In genomic region chrX:130120746-130121504, GRCh38 we compare ENCODE assay signal across 8 cellular contexts. TPM values are rescaled to one million over a fixed set of nuclear protein-coding genes. Genes with fewer than 3 reads are reported as not detected.
A peak's percentile ranks its signal among the peaks of the same experiment; 100 is the strongest.
DNase-seq lines count a peak whose midpoint lies in the region; ATAC-seq and TF ChIP-seq lines count a peak whose summit lies in the region.

No MANE protein-coding gene starts in this region.

- H3K27ac ChIP-seq in OCI-LY7 (ENCODE audit: low read depth, low read length, poor library complexity, severe bottlenecking) (no peak overlapping the region), neural cell (ENCODE audit: low read length) (no peak overlapping the region), stomach smooth muscle (ENCODE audit: low read length) (peak overlapping the region; percentile 37)

- H3K27me3 ChIP-seq in neural cell (ENCODE audit: insufficient read depth, low read depth, low read length), result peaks cover 5% of the 10 kb centered on the region
- H3K27me3 ChIP-seq in stomach smooth muscle (ENCODE audit: control insufficient read depth in 1 of 2, insufficient read depth in 2 of 2, low read length in 2 of 2), result peaks cover 0 to 10% of the 10 kb centered on the region in 2 donors

- no peaks in the 10 kb centered on the region for H3K36me3 Mint-ChIP-seq in activated T-helper 17 cell treated with anti-CD3 and anti-CD28 coated beads, Interleukin-2, amount 50 U/mL, for 72 hours (ENCODE audit: low read depth)

- TF ChIP-seq CTCF in OCI-LY7 (conservative IDR thresholded peaks at IDR 0.05; ENCODE audit: low read length) (peak; percentile 74), neural cell (IDR thresholded peaks at IDR 0.05; ENCODE audit: poor library complexity, severe bottlenecking) (peak; percentile 79)

- H4K20me1 ChIP-seq in OCI-LY7 (ENCODE audit: insufficient read depth, low read length) (no peaks in the 10 kb centered on the region), neural cell (ENCODE audit: insufficient read depth) (no peaks in the 10 kb centered on the region)

- H3K4me1 ChIP-seq in OCI-LY7 (ENCODE audit: insufficient read depth, low read length, poor library complexity, severe bottlenecking), result peaks cover 13% of the 10 kb centered on the region
- peaks cover 26% of the 10 kb centered on the region for H3K4me1 ChIP-seq in stomach smooth muscle (ENCODE audit: control insufficient read depth, insufficient read depth, low read length)

- H3K9me3 ChIP-seq in OCI-LY7 (ENCODE audit: low read length) (no peaks in the 10 kb centered on the region), neural cell (ENCODE audit: low read length) (no peaks in the 10 kb centered on the region), stomach smooth muscle (ENCODE audit: control insufficient read depth in 2 of 2, low read length in 2 of 2) (no peaks in the 10 kb centered on the region)

- H3K9ac ChIP-seq in neural cell (ENCODE audit: low read length) (no peak overlapping the region), stomach smooth muscle (ENCODE audit: low read length in 2 of 2) (peak overlapping the region; percentile 15 to 29)

- no peaks in the 10 kb centered on the region for H3K9me3 Mint-ChIP-seq in activated T-helper 17 cell treated with anti-CD3 and anti-CD28 coated beads, Interleukin-2, amount 50 U/mL, for 72 hours

- H2AFZ ChIP-seq in OCI-LY7 (ENCODE audit: low read length) (peak overlapping the region; percentile 58), neural cell (ENCODE audit: low read depth, low read length) (no peak overlapping the region)

- no peaks in the 10 kb centered on the region for H3K9me2 ChIP-seq in OCI-LY7 (ENCODE audit: insufficient read depth, low read length)
- H3K9me2 ChIP-seq in neural cell (ENCODE audit: insufficient read depth, low read length), result no peaks in the 10 kb centered on the region

- H3F3A ChIP-seq in neural cell (ENCODE audit: insufficient read depth, low read length, poor library complexity, severe bottlenecking), result no peaks in the 10 kb centered on the region

- ATAC-seq in HG03045 (IDR thresholded peaks at IDR 0.05; ENCODE audit: unreplicated experiment), result peak; percentile 68
- peak; percentile 92 for ATAC-seq in activated T-helper 17 cell treated with anti-CD3 and anti-CD28 coated beads, Interleukin-2, amount 50 U/mL, for 72 hours (replicated peaks)

- POLR2A ChIA-PET in OCI-LY7 (lab: Charles Lee), result interaction anchor here (1.0 to 1.6 kb wide), 3 partner anchors 37 to 41 kb away, joined by 3 to 4 read pairs (median 4); no protein-coding TSS in a partner anchor

- TF ChIP-seq EP300 in neural cell (conservative IDR thresholded peaks at IDR 0.05; ENCODE audit: poor library complexity, severe bottlenecking), result no peak

- H3K79me2 ChIP-seq in OCI-LY7 (ENCODE audit: insufficient read depth, low read depth, low read length) (no peaks in the 10 kb centered on the region), neural cell (replicated peaks; ENCODE audit: insufficient read depth, low read length) (no peaks in the 10 kb centered on the region)

- H3K4me3 Mint-ChIP-seq in activated T-helper 17 cell treated with anti-CD3 and anti-CD28 coated beads, Interleukin-2, amount 50 U/mL, for 72 hours, result peak overlapping the region; percentile 64

- H3K27ac Mint-ChIP-seq in activated T-helper 17 cell treated with anti-CD3 and anti-CD28 coated beads, Interleukin-2, amount 50 U/mL, for 72 hours, result peak overlapping the region; percentile 69

- peaks cover 11% of the 10 kb centered on the region for H3K4me1 Mint-ChIP-seq in activated T-helper 17 cell treated with anti-CD3 and anti-CD28 coated beads, Interleukin-2, amount 50 U/mL, for 72 hours

- H3K27me3 Mint-ChIP-seq in activated T-helper 17 cell treated with anti-CD3 and anti-CD28 coated beads, Interleukin-2, amount 50 U/mL, for 72 hours, result no peaks in the 10 kb centered on the region

- no TSS peak for BruUV-seq in OCI-LY7 (replicated peaks; lab: Mats Ljungman, UMichigan)

- intact Hi-C loops in OCI-LY7 (cut with micrococcal nuclease; ENCODE audit: unreplicated experiment), result loop anchor here (1.0 to 2.0 kb wide), 2 partner anchors 41 to 72 kb away; no protein-coding TSS in a partner anchor

- DNase-seq in NCI-H82 (lab: John Stamatoyannopoulos, UW) (peak; percentile 69), NCI-H82 treated with DMSO at 0.1 percent for 48 hours (lab: John Stamatoyannopoulos, UW; ENCODE audit: unreplicated experiment) (no peak), OCI-LY7 (ENCODE audit: low spot score) (peak; percentile 56), fibroblast of the conjunctiva (ENCODE audit: low read depth) (peak; percentile 63)

- peak overlapping the region; percentile 76 for H3K4me2 ChIP-seq in OCI-LY7 (ENCODE audit: low read length)
- no peak overlapping the region for H3K4me2 ChIP-seq in neural cell (ENCODE audit: low read length)

- CTCF ChIA-PET in OCI-LY7 (lab: Charles Lee; ENCODE audit: unreplicated experiment), result no interaction called here

- H3K36me3 ChIP-seq in OCI-LY7 (ENCODE audit: insufficient read depth, low read length) (no peaks in the 10 kb centered on the region), neural cell (ENCODE audit: insufficient read depth, low read length) (no peaks in the 10 kb centered on the region), stomach smooth muscle (ENCODE audit: control insufficient read depth in 2 of 2, insufficient read depth in 2 of 2, low read length in 2 of 2) (no peaks in the 10 kb centered on the region)

- TF ChIP-seq RAD21 in neural cell (conservative IDR thresholded peaks at IDR 0.05), result peak; percentile 54

- peak overlapping the region; percentile 59 for H3K4me3 ChIP-seq in OCI-LY7 (ENCODE audit: low read depth, low read length, poor library complexity, severe bottlenecking)
- peak overlapping the region; percentile 59 for H3K4me3 ChIP-seq in neural cell (ENCODE audit: low read length)
- H3K4me3 ChIP-seq in stomach smooth muscle (ENCODE audit: low read length in 2 of 2), result peak overlapping the region; percentile 40 to 66

TF ChIP-seq in neural cell, 6 proteins besides CTCF, POLR2A, EP300 and RAD21:
- TF ChIP-seq SMC3 (conservative IDR thresholded peaks at IDR 0.05; ENCODE audit: poor library complexity) (peak; percentile 70), TAF1 (IDR thresholded peaks at IDR 0.05; ENCODE audit: low read depth) (no peak), REST (IDR thresholded peaks at IDR 0.05; ENCODE audit: borderline replicate concordance) (no peak), MXI1 (conservative IDR thresholded peaks at IDR 0.05; ENCODE audit: poor library complexity, severe bottlenecking) (no peak), POLR2AphosphoS5 (IDR thresholded peaks at IDR 0.05) (no peak), EZH2 (IDR thresholded peaks at IDR 0.05; ENCODE audit: borderline replicate concordance, insufficient read depth, low read length, poor library complexity, severe bottlenecking) (no peak)

RNA-seq across cellular contexts. Expression of gene ELF4, which starts 10.6 kb away (rescaled TPM):
- total RNA-seq in OCI-LY7 (2014; rRNA removed; shearing (Covaris generic)), result 13.4 and 15.0 TPM in 2 replicates
- 24.9 and 27.3 TPM in 2 replicates for total RNA-seq in OCI-LY7 (2022)
- total RNA-seq in activated T-helper 17 cell treated with anti-CD3 and anti-CD28 coated beads, Interleukin-2, amount 50 U/mL, for 72 hours, result 10 to 100 TPM; 23.5 to 25.6 TPM
- polyA plus RNA-seq in neural cell, result not detected in 2 replicates
- 0.24 TPM in 1 of 2 replicates, not detected in the other for polyA minus RNA-seq in neural cell

RNA-seq across cellular contexts. Expression of gene AIFM1, which starts 44.7 kb away (rescaled TPM):
- 23.1 and 28.8 TPM in 2 replicates for total RNA-seq in OCI-LY7 (2014; rRNA removed; shearing (Covaris generic))
- total RNA-seq in OCI-LY7 (2022), result 39.4 and 45.7 TPM in 2 replicates
- 10 to 100 TPM; 25.4 to 67.3 TPM for total RNA-seq in activated T-helper 17 cell treated with anti-CD3 and anti-CD28 coated beads, Interleukin-2, amount 50 U/mL, for 72 hours
- polyA plus RNA-seq in neural cell, result 24.3 and 33.8 TPM in 2 replicates
- 21.7 and 23.2 TPM in 2 replicates for polyA minus RNA-seq in neural cell

RNA-seq across cellular contexts. Expression of gene RAB33A, which starts 50.8 kb away (rescaled TPM):
- total RNA-seq in OCI-LY7 (2014; rRNA removed; shearing (Covaris generic)), result 0.28 and 0.92 TPM in 2 replicates
- total RNA-seq in OCI-LY7 (2022), result 0.68 and 2.1 TPM in 2 replicates
- 10 to 100 TPM; 34.6 to 36.1 TPM for total RNA-seq in activated T-helper 17 cell treated with anti-CD3 and anti-CD28 coated beads, Interleukin-2, amount 50 U/mL, for 72 hours
- 74.7 and 95.4 TPM in 2 replicates for polyA plus RNA-seq in neural cell
- 36.5 and 41.4 TPM in 2 replicates for polyA minus RNA-seq in neural cell

Comparison
In these comparisons a context has a peak if more than half of its experiments do, and no peak if none do; other contexts are left out.
1. RNA of gene RAB33A, which starts 50.8 kb away (total RNA-seq): 34.6 to 36.1 TPM in activated T-helper 17 cell treated with anti-CD3 and anti-CD28 coated beads, Interleukin-2, amount 50 U/mL, for 72 hours; 0.28 to 2.1 TPM in OCI-LY7; every median in the first group is over 10 times any median in the second.
2. Peak in every context shown above with its lines, with median percentiles within 50 percentile points of each other: H3K4me3 ChIP-seq.